19 cellular contexts compared by ENCODE assay signal in genomic region chr9:71202931-71203330, GRCh38.
"Had no signal": no experiment of that assay in that cellular context is flagged by ENCODE, and none has a peak within 500 bp of the region (broad histone marks: within the 10 kb centered on the region; RNA-seq: fewer than 3 reads in every experiment).

No MANE protein-coding gene starts in this region.

- H3K27me3 ChIP-seq: MG63 had no signal

- H3K9me3 ChIP-seq: MG63 had no signal

- H3K4me3 ChIP-seq: MG63 had no signal

- ATAC-seq: Panc1, PC-3, SK-N-SH treated with all-trans-retinoic acid at 6 μM for 48 hours had no signal

- DNase-seq: KBM-7, MG63, NCI-H1092, NCI-H1105 treated with DMSO at 0.1 percent for 48 hours, NCI-H1417 treated with DMSO at 0.1 percent for 48 hours, NCI-H146, NCI-H1694 treated with DMSO at 0.1 percent for 48 hours, NCI-H1930, NCI-H2081, NCI-H2107, NCI-H2227 treated with DMSO at 0.1 percent for 48 hours, NCI-H526, NCI-H82, PC-3, SHP77 had no signal

- H3K36me3 ChIP-seq: MG63 had no signal

- H3K27ac ChIP-seq: HL-60, RWPE1 had no signal
